In the genomic region with DNA sequence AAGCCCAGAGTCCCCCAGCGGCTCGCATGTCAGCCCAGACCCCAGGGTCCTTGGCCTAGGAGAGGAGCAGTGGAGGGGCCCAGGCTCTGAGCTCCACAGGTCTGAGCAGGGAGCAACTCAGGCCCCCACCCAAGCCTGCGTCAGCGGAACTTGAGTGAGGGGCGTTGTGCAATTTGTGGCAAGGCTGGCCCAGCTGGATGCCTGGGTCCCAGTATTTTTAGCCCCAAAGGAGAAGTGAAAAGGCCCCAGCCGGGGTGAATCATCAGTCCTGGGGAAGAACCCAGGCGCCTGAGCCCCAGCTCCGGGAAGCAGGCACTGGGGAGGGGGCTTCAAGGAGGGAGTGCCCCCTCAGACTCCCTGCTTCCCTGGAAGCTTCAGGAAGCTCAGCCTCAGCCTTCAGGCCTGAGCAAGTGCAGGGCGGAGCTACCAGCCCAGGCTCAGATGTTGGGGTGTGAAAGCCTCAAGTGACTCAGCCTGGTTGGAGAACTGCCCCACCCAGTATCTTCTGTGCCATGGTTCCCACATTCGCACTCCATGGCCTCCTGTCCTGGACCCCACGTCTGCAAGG, we compare ENCODE assay signal across 6 cellular contexts. TPM values are rescaled to one million over a fixed set of nuclear protein-coding genes. Genes with fewer than 3 reads are reported as not detected.
DNase-seq lines count a peak whose midpoint lies in the region; ATAC-seq and TF ChIP-seq lines count a peak whose summit lies in the region.

No MANE protein-coding gene starts in this region.

- H3K4me3 ChIP-seq in MM.1S (ENCODE audit: low read length): no peak overlapping the region
- H3K4me3 ChIP-seq in adipocyte (ENCODE audit: low read length): peak overlapping the region; percentile 3
- H3K4me3 ChIP-seq in H7 (ENCODE audit: insufficient read depth, low read depth, low read length): no peak overlapping the region

- peaks cover 49% of the 10 kb centered on the region for H3F3A ChIP-seq in MM.1S (ENCODE audit: insufficient read depth, low read length)

- no peak for ATAC-seq in GM21723 (IDR thresholded peaks at IDR 0.05; ENCODE audit: unreplicated experiment)

- H3K9ac ChIP-seq in MM.1S (ENCODE audit: low read length) (peak overlapping the region; percentile 59), adipocyte (ENCODE audit: low read length) (peak overlapping the region; percentile 81)

- no peak overlapping the region for H2AFZ ChIP-seq in MM.1S (ENCODE audit: low read length)

- DNase-seq in MM.1S (peak; percentile 30), adipocyte (ENCODE audit: low read depth) (peak; percentile 72), midbrain (lab: John Stamatoyannopoulos, UW) (peak; percentile 26), NCI-H446 (lab: John Stamatoyannopoulos, UW) (no peak), H7 (no peak)

- H3K4me1 ChIP-seq in MM.1S (ENCODE audit: low read length) (peaks cover 40% of the 10 kb centered on the region), adipocyte (ENCODE audit: control insufficient read depth, insufficient read depth, low read length) (peaks cover 32% of the 10 kb centered on the region)

- no peaks in the 10 kb centered on the region for H3K9me2 ChIP-seq in MM.1S (replicated peaks; ENCODE audit: insufficient read depth, low read length)

- TF ChIP-seq CTCF in MM.1S (IDR thresholded peaks at IDR 0.05; ENCODE audit: low read length): no peak

- peak overlapping the region; percentile 75 for H3K27ac ChIP-seq in MM.1S (ENCODE audit: low read length)

- H3K9me3 ChIP-seq in MM.1S (replicated peaks; ENCODE audit: insufficient read depth, low read length) (no peaks in the 10 kb centered on the region), adipocyte (ENCODE audit: control insufficient read depth, low read length) (no peaks in the 10 kb centered on the region)

- H3K27me3 ChIP-seq in MM.1S (replicated peaks; ENCODE audit: insufficient read depth, low read length): no peaks in the 10 kb centered on the region
- no peaks in the 10 kb centered on the region for H3K27me3 ChIP-seq in adipocyte (replicated peaks; ENCODE audit: control insufficient read depth, insufficient read depth, low read length)
- H3K27me3 ChIP-seq in H7 (ENCODE audit: control insufficient read depth, insufficient read depth, low read length): no peaks in the 10 kb centered on the region

- peaks cover 20% of the 10 kb centered on the region for H3K79me2 ChIP-seq in MM.1S (ENCODE audit: low read length)

- no peaks in the 10 kb centered on the region for H3K36me3 ChIP-seq in MM.1S (replicated peaks; ENCODE audit: insufficient read depth, low read length)
- peaks cover 9% of the 10 kb centered on the region for H3K36me3 ChIP-seq in adipocyte (ENCODE audit: control insufficient read depth, insufficient read depth, low read length, severe bottlenecking)
- H3K36me3 ChIP-seq in H7 (replicated peaks; ENCODE audit: control insufficient read depth, insufficient read depth, low read length): peaks cover 11% of the 10 kb centered on the region

- no peaks in the 10 kb centered on the region for H4K20me1 ChIP-seq in MM.1S (ENCODE audit: insufficient read depth, low read length)

- peak overlapping the region; percentile 48 for H3K4me2 ChIP-seq in MM.1S (ENCODE audit: low read depth, low read length)

RNA-seq across cellular contexts. Expression of a gene that starts 7.2 kb away (rescaled TPM):
- total RNA-seq in H7 (2014; rRNA removed; shearing (Covaris generic)): 38.2 and 41.6 TPM in 2 replicates

RNA-seq across cellular contexts. Expression of a gene that starts 7.5 kb away (rescaled TPM):
- total RNA-seq in H7 (2014; rRNA removed; shearing (Covaris generic)): 20.7 and 21.6 TPM in 2 replicates

RNA-seq across cellular contexts. Expression of a gene that starts 8.3 kb away (rescaled TPM):
- total RNA-seq in H7 (2014; rRNA removed; shearing (Covaris generic)): 2.2 and 6.4 TPM in 2 replicates

RNA-seq across cellular contexts. Expression of a gene that starts 14.1 kb away (rescaled TPM):
- 34.2 and 90.9 TPM in 2 replicates for total RNA-seq in H7 (2014; rRNA removed; shearing (Covaris generic))

RNA-seq across cellular contexts. Expression of a gene that starts 37.4 kb away (rescaled TPM):
- 42.4 and 55.8 TPM in 2 replicates for total RNA-seq in H7 (2014; rRNA removed; shearing (Covaris generic))

Comparison
In these comparisons a context has a peak if more than half of its experiments do, and no peak if none do; other contexts are left out.
1. DNase-seq: peak in MM.1S (single experiment), adipocyte (single experiment) and midbrain (single experiment); none in NCI-H446 (0 of 2) and H7 (single experiment).